Comparison of ENCODE assay signal across 9 cellular contexts in genomic region chr16:31476305-31477219, GRCh38. TPM values are rescaled to one million over a fixed set of nuclear protein-coding genes. Genes with fewer than 3 reads are reported as not detected.
A peak's percentile ranks its signal among the peaks of the same experiment; 100 is the strongest.
DNase-seq lines count a peak whose midpoint lies in the region; ATAC-seq and TF ChIP-seq lines count a peak whose summit lies in the region.
"Had no signal": no experiment of that assay in that cellular context is flagged by ENCODE, and none has a peak within 500 bp of the region (broad histone marks: within the 10 kb centered on the region; RNA-seq: fewer than 3 reads in every experiment).

No MANE protein-coding gene starts in this region.

- H3K27ac Mint-ChIP-seq in nephron progenitor cell, result no peak overlapping the region

- peaks cover 7% of the 10 kb centered on the region for H3K27me3 ChIP-seq in effector memory CD4-positive, alpha-beta T cell (replicated peaks; ENCODE audit: control insufficient read depth, insufficient read depth, low read length, poor library complexity, severe bottlenecking)
- H3K27me3 ChIP-seq in stomach, result peaks cover 0 to 14% (median 0%) of the 10 kb centered on the region in 3 donors

- H3K36me3 ChIP-seq in effector memory CD4-positive, alpha-beta T cell (ENCODE audit: control insufficient read depth, insufficient read depth, low read length), result no peaks in the 10 kb centered on the region
- peaks cover 21 to 51% (median 42%) of the 10 kb centered on the region in 4 donors for H3K36me3 ChIP-seq in stomach

- H3K27ac ChIP-seq in effector memory CD4-positive, alpha-beta T cell (ENCODE audit: insufficient read depth, low read length, poor library complexity, severe bottlenecking), result peak overlapping the region; percentile 58
- H3K27ac ChIP-seq in stomach, result peak overlapping the region; percentile 82 to 93 (median 88)

- TF ChIP-seq EP300 in stomach (IDR thresholded peaks at IDR 0.05), result no peak

- DNase-seq in activated CD4-positive, alpha-beta T cell treated with anti-CD3 and anti-CD28 coated beads for 48 hours, result peak; percentile 92
- peak; percentile 71 to 82 (median 76) for DNase-seq in effector memory CD4-positive, alpha-beta T cell
- peak; percentile 83 for DNase-seq in nephron progenitor cell
- peak; percentile 93 for DNase-seq in stomach
- DNase-seq in NCI-H1417 treated with DMSO at 0.1 percent for 48 hours (lab: John Stamatoyannopoulos, UW), result no peak
- no peak for DNase-seq in cerebellum (ENCODE audit: low spot score)

- peaks cover 85% of the 10 kb centered on the region for H3K27me3 Mint-ChIP-seq in nephron progenitor cell (ENCODE audit: low read depth, poor library complexity)

- peak; percentile 62 for ATAC-seq in HG03571 (IDR thresholded peaks at IDR 0.05; ENCODE audit: unreplicated experiment)

- TF ChIP-seq CTCF in nephron progenitor cell (IDR thresholded peaks at IDR 0.05) (no peak), stomach (IDR thresholded peaks at IDR 0.05) (no peak)

- peaks cover 23% of the 10 kb centered on the region for H3K4me1 Mint-ChIP-seq in nephron progenitor cell

- H3K36me3 Mint-ChIP-seq in nephron progenitor cell (ENCODE audit: low read depth), result peaks cover 6% of the 10 kb centered on the region

- intact Hi-C loops in stomach (cut with DNase I; ENCODE audit: low total_unique reads), result no loop called here

- peak overlapping the region; percentile 75 for H3K4me3 Mint-ChIP-seq in nephron progenitor cell

- TF ChIP-seq POLR2A in GM18951 (IDR thresholded peaks at IDR 0.05; ENCODE audit: extremely low read depth, insufficient read depth, insufficient read length) (peak; percentile 53), stomach (IDR thresholded peaks at IDR 0.05) (peak in 1 of 4 donors; percentile 25)

- in situ Hi-C loops in GM18951 (cut with MboI; ENCODE audit: low sequenced_read_pairs, unreplicated experiment), result no loop called here

- H3K9me3 Mint-ChIP-seq in nephron progenitor cell, result no peaks in the 10 kb centered on the region

- H3K9me3 ChIP-seq in effector memory CD4-positive, alpha-beta T cell (ENCODE audit: control insufficient read depth, low read length), result no peaks in the 10 kb centered on the region
- no peaks in the 10 kb centered on the region for H3K9me3 ChIP-seq in stomach

- WGBS in stomach, 5 donors, result 12 to 34% (median 20%) methylated on average over 51 to 68 of the region's 68 CpGs

- peaks cover 27% of the 10 kb centered on the region for H3K4me1 ChIP-seq in effector memory CD4-positive, alpha-beta T cell (ENCODE audit: control insufficient read depth, insufficient read depth, low read length, poor library complexity, severe bottlenecking)
- peaks cover 29 to 78% (median 58%) of the 10 kb centered on the region in 4 donors for H3K4me1 ChIP-seq in stomach

- peak overlapping the region; percentile 71 for H3K4me3 ChIP-seq in effector memory CD4-positive, alpha-beta T cell (ENCODE audit: insufficient read depth, low read depth, low read length, poor library complexity, severe bottlenecking)
- peak overlapping the region; percentile 37 to 59 (median 45) for H3K4me3 ChIP-seq in stomach

RNA-seq across cellular contexts. Expression of gene TGFB1I1, which starts 4.6 kb away (rescaled TPM):
- total RNA-seq in stomach, result 10 to 100 TPM; 36.0 to 84.0 (median 63.1) TPM
- polyA plus RNA-seq in stomach, result 10 to 100 TPM; 44.8 to 49.3 (median 49.1) TPM
- total RNA-seq in cerebellum, result 4.4 TPM

RNA-seq across cellular contexts. Expression of gene SLC5A2, which starts 6.4 kb away (rescaled TPM):
- total RNA-seq in stomach, result not detected
- 1 to 10 TPM in 1 of 3 donors, under 1 TPM in 2; 0.62 to 1.8 (median 0.76) TPM for polyA plus RNA-seq in stomach
- total RNA-seq in cerebellum, result 1.1 TPM
- total RNA-seq: T-helper 1 cell treated with Interleukin-12 subunit alpha and Interleukin-12 subunit beta and Interleukin-4 antibody, amounts not matched to agents 30 ng/mL and 1 ng/mL, for 36 hours had no signal

RNA-seq across cellular contexts. Expression of gene ARMC5, which starts 17.3 kb away (rescaled TPM):
- total RNA-seq in stomach, result 10 to 100 TPM in 2 of 5 donors, 1 to 10 TPM in 2, not detected in 1; 2.6 to 29.8 (median 15.1) TPM
- polyA plus RNA-seq in stomach, result 10 to 100 TPM in 2 of 3 donors, 1 to 10 TPM in 1; 6.7 to 13.0 (median 11.3) TPM
- 5.3 TPM for total RNA-seq in cerebellum

RNA-seq across cellular contexts. Expression of gene RUSF1, which starts 31.6 kb away (rescaled TPM):
- total RNA-seq in stomach (100 to 1,000 TPM in 1 of 5 donors, 10 to 100 TPM in 4; 27.4 to 171 (median 60.0) TPM), cerebellum (48.4 TPM)
- polyA plus RNA-seq in stomach, result 10 to 100 TPM; 21.4 to 47.5 (median 28.8) TPM

RNA-seq across cellular contexts. Expression of gene ZNF843, which starts 34.0 kb away (rescaled TPM):
- total RNA-seq in stomach (under 1 TPM in 2 of 5 donors, not detected in 3; 0.18 to 0.45 TPM), cerebellum (2.0 TPM)
- under 1 TPM; 0.15 to 0.37 (median 0.31) TPM for polyA plus RNA-seq in stomach

Comparison
In these comparisons a context has a peak if more than half of its experiments do, and no peak if none do; other contexts are left out.
1. DNase-seq: peak in activated CD4-positive, alpha-beta T cell treated with anti-CD3 and anti-CD28 coated beads for 48 hours (single experiment), effector memory CD4-positive, alpha-beta T cell (3 of 3), nephron progenitor cell (single experiment) and stomach (single experiment); none in NCI-H1417 treated with DMSO at 0.1 percent for 48 hours (single experiment) and cerebellum (single experiment).